8 cellular contexts compared by ENCODE assay signal in genomic region chr12:132809391-132809790, GRCh38. TPM values are rescaled to one million over a fixed set of nuclear protein-coding genes. Genes with fewer than 3 reads are reported as not detected.
DNase-seq lines count a peak whose midpoint lies in the region; ATAC-seq and TF ChIP-seq lines count a peak whose summit lies in the region.
"Not testable (repeated sequence)": the region's sequence is repeated elsewhere in the genome, so short reads cannot be mapped to it uniquely, and the experiment has no call there.

No MANE protein-coding gene starts in this region.

- H3K9me3 ChIP-seq in psoas muscle = not testable (repeated sequence)

- peak; percentile 43 for TF ChIP-seq CTCF in epithelial cell of esophagus (IDR thresholded peaks at IDR 0.05; ENCODE audit: insufficient read depth, low read depth, low read length, missing control alignments)
- TF ChIP-seq CTCF in psoas muscle (IDR thresholded peaks at IDR 0.05) = peak; percentile 24

- intact Hi-C loops in psoas muscle (cut with DNase I) = loop anchor here in 1 of 2 donors (5.0 kb wide), 1 partner anchor 37 kb away; no protein-coding TSS in a partner anchor

- not testable (repeated sequence) for H3K4me1 ChIP-seq in psoas muscle

- in situ Hi-C loops in SK-MEL-5 (cut with HindIII; ENCODE audit: low pct_unique_long_range_greater_than_20kb, low sequenced_read_pairs) = not testable (repeated sequence)

- not testable (repeated sequence) for H3K27ac ChIP-seq in psoas muscle

- H3K27me3 ChIP-seq in psoas muscle (ENCODE audit: insufficient read depth in 3 of 3, low read length in 2 of 3) = not testable (repeated sequence)

- WGBS in psoas muscle, 3 donors = 57 to 75% (median 68%) methylated on average over 11 to 13 of the region's 13 CpGs

- not testable (repeated sequence) for H3K4me3 ChIP-seq in epithelial cell of esophagus (ENCODE audit: low read length); psoas muscle

- ATAC-seq in psoas muscle = not testable (repeated sequence)

- DNase-seq in A172 (ENCODE audit: low spot score) (peak; percentile 15), GDM1 (lab: John Stamatoyannopoulos, UW) (peak; percentile 5), LHCN-M2 (ENCODE audit: low read depth) (peak; percentile 18), SK-MEL-5 (ENCODE audit: low read depth, low spot score) (peak; percentile 67), iris pigment epithelial cell (ENCODE audit: low read depth) (peak; percentile 20), psoas muscle (peak; percentile 53 to 66)
- DNase-seq in activated naive CD4-positive, alpha-beta T cell treated with Interleukin-2 at 50 U/mL for 16 hours = peak; percentile 28
- DNase-seq in epithelial cell of esophagus (ENCODE audit: low read depth) = not testable (repeated sequence)

- peaks cover 2 to 83% of the 10 kb centered on the region in 2 donors for H3K36me3 ChIP-seq in psoas muscle (ENCODE audit: insufficient read depth in 1 of 2, low read depth in 1 of 2)

RNA-seq across cellular contexts. Expression of gene GOLGA3, which starts 19.3 kb away (rescaled TPM):
- total RNA-seq in A172 (2014; rRNA removed; shearing (Covaris generic)) = 42.6 and 48.9 TPM in 2 replicates
- total RNA-seq in LHCN-M2 (2014; rRNA removed) = 57.1 and 64.2 TPM in 2 replicates
- polyA plus RNA-seq in LHCN-M2 (2012) = 26.9 TPM
- 37.7 and 44.4 TPM in 2 replicates for total RNA-seq in SK-MEL-5 (2014; rRNA removed; shearing (Covaris generic))
- polyA plus RNA-seq in SK-MEL-5 (2015; cell fraction: cytosol; rRNA removed) = 39.4 and 54.5 TPM in 2 replicates
- 52.9 and 61.7 TPM in 2 replicates for polyA plus RNA-seq in SK-MEL-5 (2015; cell fraction: nucleus; rRNA removed)
- 10 to 100 TPM; 25.2 to 40.8 (median 31.5) TPM for total RNA-seq in psoas muscle
- polyA plus RNA-seq in psoas muscle = 10 to 100 TPM in 2 of 3 donors, 1 to 10 TPM in 1; 7.5 to 32.6 (median 14.0) TPM

RNA-seq across cellular contexts. Expression of gene ANKLE2, which starts 47.8 kb away (rescaled TPM):
- 98.6 and 101 TPM in 2 replicates for total RNA-seq in A172 (2014; rRNA removed; shearing (Covaris generic))
- total RNA-seq in LHCN-M2 (2014; rRNA removed) (87.2 and 92.0 TPM in 2 replicates), psoas muscle (10 to 100 TPM; 25.0 to 56.2 (median 31.8) TPM)
- 50.1 TPM for polyA plus RNA-seq in LHCN-M2 (2012)
- total RNA-seq in SK-MEL-5 (2014; rRNA removed; shearing (Covaris generic)) = 48.1 and 52.4 TPM in 2 replicates
- polyA plus RNA-seq in SK-MEL-5 (2015; cell fraction: cytosol; rRNA removed) = 38.1 and 43.1 TPM in 2 replicates
- polyA plus RNA-seq in SK-MEL-5 (2015; cell fraction: nucleus; rRNA removed) = 239 and 246 TPM in 2 replicates
- polyA plus RNA-seq in psoas muscle = 10 to 100 TPM; 24.1 to 43.5 (median 29.7) TPM
